Comparison of ENCODE assay signal across 9 cellular contexts in the genomic region with DNA sequence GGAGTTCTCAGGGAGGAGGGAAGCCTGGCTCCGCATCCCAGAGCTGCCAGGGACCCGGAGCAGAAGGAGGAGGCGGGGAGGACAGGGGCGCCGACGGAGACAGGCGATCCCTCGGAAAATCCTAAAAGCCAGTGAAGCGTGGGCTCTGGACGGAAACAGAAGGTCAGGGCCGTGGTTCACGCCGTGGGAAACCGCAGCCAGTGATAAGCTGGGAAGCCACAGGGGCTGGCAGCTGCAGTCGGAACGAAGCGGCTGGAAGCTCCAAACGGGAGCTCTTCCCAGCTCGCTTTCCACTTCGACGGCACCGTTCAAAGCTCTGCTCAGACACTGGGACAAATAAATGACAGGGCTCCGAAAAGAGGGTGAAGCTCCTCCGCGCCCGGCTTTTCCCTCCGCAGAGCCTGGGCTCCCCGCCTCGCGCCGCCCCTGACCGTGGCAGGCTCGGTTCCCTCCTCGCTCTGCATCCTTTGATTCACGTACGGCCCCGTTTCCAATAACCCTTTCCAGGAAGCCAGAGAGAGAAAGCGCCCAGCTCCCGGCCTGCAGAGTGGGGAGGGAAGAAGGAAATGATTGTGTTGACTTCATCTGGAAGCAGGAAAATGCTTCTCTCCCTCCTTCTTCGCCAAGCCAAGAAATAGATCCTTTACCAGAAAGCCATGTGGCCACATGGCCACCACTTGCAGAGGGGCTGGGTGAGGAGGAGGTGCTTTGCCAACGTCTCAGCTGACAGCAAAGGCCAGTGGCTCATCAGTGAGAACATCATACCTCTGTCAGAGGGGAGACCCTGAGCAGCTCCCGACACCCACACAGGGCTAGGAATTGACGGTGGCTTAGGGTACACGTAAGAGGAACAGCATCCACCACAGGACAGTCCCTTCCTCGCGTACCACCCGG. TPM values are rescaled to one million over a fixed set of nuclear protein-coding genes. Genes with fewer than 3 reads are reported as not detected.
A peak's percentile ranks its signal among the peaks of the same experiment; 100 is the strongest.
DNase-seq lines count a peak whose midpoint lies in the region; ATAC-seq, FAIRE-seq and TF ChIP-seq lines count a peak whose summit lies in the region.
"Had no signal": no experiment of that assay in that cellular context is flagged by ENCODE, and none has a peak within 500 bp of the region (broad histone marks: within the 10 kb centered on the region; RNA-seq: fewer than 3 reads in every experiment).

No MANE protein-coding gene starts in this region.

- H3K4me1 ChIP-seq in SJCRH30 (no peaks in the 10 kb centered on the region), esophagus squamous epithelium (peaks cover 9 to 23% (median 11%) of the 10 kb centered on the region in 3 donors)

- H3K36me3 Mint-ChIP-seq in natural killer cell, result peaks cover 8% of the 10 kb centered on the region

- H3K9me3 ChIP-seq in SJCRH30 (replicated peaks) (no peaks in the 10 kb centered on the region), esophagus squamous epithelium (no peaks in the 10 kb centered on the region)

- H3K4me3 ChIP-seq in SJCRH30 (peak overlapping the region; percentile 46), esophagus squamous epithelium (peak overlapping the region; percentile 20 to 67 (median 39))

- H3K36me3 ChIP-seq in SJCRH30, result no peaks in the 10 kb centered on the region
- H3K36me3 ChIP-seq in esophagus squamous epithelium, result no peaks in the 10 kb centered on the region

- peak overlapping the region; percentile 83 for H3K4me3 Mint-ChIP-seq in natural killer cell

- DNase-seq in GM12892 (ENCODE audit: insufficient read length) (no peak), SJCRH30 (peak; percentile 78 to 85), esophagus squamous epithelium (lab: John Stamatoyannopoulos, UW) (no peak), natural killer cell (no peak), frontal cortex (ENCODE audit: low spot score in 2 of 2) (no peak), NCI-H526 treated with DMSO at 0.1 percent for 48 hours (lab: John Stamatoyannopoulos, UW) (no peak)

- H3K27me3 Mint-ChIP-seq in natural killer cell (ENCODE audit: low read depth in 2 of 2), result peaks cover 18 to 25% of the 10 kb centered on the region in 2 donors

- no peaks in the 10 kb centered on the region for H3K27me3 ChIP-seq in SJCRH30
- peaks cover 0 to 24% (median 0%) of the 10 kb centered on the region in 4 donors for H3K27me3 ChIP-seq in esophagus squamous epithelium

- WGBS in esophagus squamous epithelium, 2 donors, result 28 to 33% methylated on average over 19 to 21 of the region's 47 CpGs

- H3K4me1 Mint-ChIP-seq in natural killer cell, result peaks cover 43 to 54% of the 10 kb centered on the region in 2 donors

- no peak overlapping the region for H3K27ac Mint-ChIP-seq in natural killer cell

- FAIRE-seq in GM12892 (lab: Jason Lieb, UNC) (peak; percentile 36), frontal cortex (lab: Jason Lieb, UNC) (no peak)

- H3K9me3 Mint-ChIP-seq in natural killer cell, result no peaks in the 10 kb centered on the region

- H3K27ac ChIP-seq in SJCRH30 (no peak overlapping the region), esophagus squamous epithelium (peak overlapping the region in 1 of 4 donors; percentile 21)

- ATAC-seq in natural killer cell, result peak in 1 of 3 donors; percentile 30
- ATAC-seq in HG02852 (IDR thresholded peaks at IDR 0.05; ENCODE audit: unreplicated experiment), result no peak
- ATAC-seq in HG02759 (IDR thresholded peaks at IDR 0.05; ENCODE audit: unreplicated experiment), result no peak

- TF ChIP-seq POLR2A in GM12892 (IDR thresholded peaks at IDR 0.05; ENCODE audit: low read depth, low read length) (no peak), esophagus squamous epithelium (IDR thresholded peaks at IDR 0.05) (no peak)

- TF ChIP-seq CTCF in esophagus squamous epithelium (IDR thresholded peaks at IDR 0.05) (no peak), natural killer cell (IDR thresholded peaks at IDR 0.05) (no peak)

- intact Hi-C loops in esophagus squamous epithelium (cut with DNase I), result loop anchor here (5.0 kb wide), 1 partner anchor 299 kb away; no protein-coding TSS in a partner anchor
- intact Hi-C loops in natural killer cell (cut with micrococcal nuclease), result no loop called here

RNA-seq across cellular contexts. Expression of a gene that starts 57.4 kb away (rescaled TPM):
- 0.49 TPM for polyA plus RNA-seq in GM12892 (2012; ENCODE audit: missing spikeins)
- 0.12 and 0.13 TPM in 2 replicates for total RNA-seq in SJCRH30 (2014; rRNA removed; shearing (Covaris generic))
- 1 to 10 TPM in 1 of 4 donors, under 1 TPM in 2, not detected in 1; 0.18 to 1.1 (median 0.27) TPM for total RNA-seq in esophagus squamous epithelium
- 1 to 10 TPM in 2 of 3 donors, under 1 TPM in 1; 0.12 to 2.9 (median 2.1) TPM for total RNA-seq in natural killer cell
- 3.3 TPM for total RNA-seq in frontal cortex
- total RNA-seq: T-helper 2 cell treated with Interferon-gamma antibody and Interleukin-4, amounts not matched to agents 100 ng/mL and 5 ng/mL, for 36 hours had no signal

Comparison
In these comparisons a context has a peak if more than half of its experiments do, and no peak if none do; other contexts are left out.
1. DNase-seq: peak in SJCRH30 (2 of 2); none in GM12892 (single experiment), esophagus squamous epithelium (single experiment), natural killer cell (single experiment), frontal cortex (0 of 2) and NCI-H526 treated with DMSO at 0.1 percent for 48 hours (single experiment).